Comparison of ENCODE assay signal across 31 cellular contexts in genomic region chr11:65045728-65046127, GRCh38.
"Had no signal": no experiment of that assay in that cellular context is flagged by ENCODE, and none has a peak within 500 bp of the region (broad histone marks: within the 10 kb centered on the region; RNA-seq: fewer than 3 reads in every experiment).

No MANE protein-coding gene starts in this region.

- H3K4me1 ChIP-seq: foreskin keratinocyte had no signal

- ATAC-seq: foreskin keratinocyte; gastroesophageal sphincter; heart left ventricle; left cardiac atrium; left lung; naive thymus-derived CD8-positive, alpha-beta T cell; psoas muscle; right cardiac atrium; stimulated activated effector memory CD8-positive, alpha-beta T cell treated with anti-CD3 and anti-CD28 coated beads, Interleukin-12 subunit alpha, Interleukin-12 subunit beta, amount 100 ng/mL, for 72 hours had no signal

- H3K9me3 Mint-ChIP-seq: dendritic cell treated with granulocyte-macrophage colony-stimulating factor and Interleukin-4, amounts not matched to agents 40 ng/mL and 50 ng/mL, for 4 days; naive thymus-derived CD8-positive, alpha-beta T cell; nephron progenitor cell; stimulated activated effector memory CD8-positive, alpha-beta T cell treated with anti-CD3 and anti-CD28 coated beads, Interleukin-12 subunit alpha, Interleukin-12 subunit beta, amount 100 ng/mL, for 72 hours had no signal

- H3K4me3 Mint-ChIP-seq: dendritic cell treated with granulocyte-macrophage colony-stimulating factor and Interleukin-4, amounts not matched to agents 40 ng/mL and 50 ng/mL, for 4 days; nephron progenitor cell had no signal

- H3K27ac ChIP-seq: colonic mucosa, esophagus muscularis mucosa, foreskin keratinocyte, gastroesophageal sphincter, heart left ventricle, left lung, ovary, psoas muscle, sigmoid colon, stomach, thoracic aorta, tibial nerve, upper lobe of left lung had no signal

- H3K27me3 Mint-ChIP-seq: naive thymus-derived CD8-positive, alpha-beta T cell had no signal

- DNase-seq: colonic mucosa; effector CD8-positive, alpha-beta T cell; foreskin keratinocyte; heart left ventricle; hippocampal formation; left cardiac atrium; mesendoderm; midbrain; naive thymus-derived CD8-positive, alpha-beta T cell; nephron progenitor cell; nucleus accumbens; ovary; posterior cingulate gyrus; psoas muscle; sigmoid colon; stimulated activated CD4-positive, alpha-beta T cell treated with anti-CD3 and anti-CD28 coated beads, Interleukin-2, amount 100 ng/mL, for 24 hours; stimulated activated CD4-positive, alpha-beta T cell treated with anti-CD3 and anti-CD28 coated beads, Interleukin-4, amount 100 ng/mL, for 24 hours; stimulated activated naive CD4-positive, alpha-beta T cell treated with Interleukin-2 at 50 U/mL for 16 hours; stomach; upper lobe of left lung had no signal

- FAIRE-seq: endothelial cell of umbilical vein, islet of Langerhans, urothelium cell line had no signal

- H3K4me3 ChIP-seq: colonic mucosa, esophagus muscularis mucosa, gastroesophageal sphincter, heart left ventricle, left lung, ovary, psoas muscle, sigmoid colon, stomach, thoracic aorta, tibial nerve, upper lobe of left lung had no signal

- H3K27ac Mint-ChIP-seq: dendritic cell treated with granulocyte-macrophage colony-stimulating factor and Interleukin-4, amounts not matched to agents 40 ng/mL and 50 ng/mL, for 4 days; nephron progenitor cell; stimulated activated effector memory CD8-positive, alpha-beta T cell treated with anti-CD3 and anti-CD28 coated beads, Interleukin-12 subunit alpha, Interleukin-12 subunit beta, amount 100 ng/mL, for 72 hours had no signal

- H3K27me3 ChIP-seq: colonic mucosa, esophagus muscularis mucosa, foreskin keratinocyte, gastroesophageal sphincter, heart left ventricle, left lung, ovary, sigmoid colon, stomach, tibial nerve, upper lobe of left lung had no signal

- H3K36me3 ChIP-seq: colonic mucosa, ovary, thoracic aorta had no signal

- H3K9me3 ChIP-seq: colonic mucosa, esophagus muscularis mucosa, gastroesophageal sphincter, heart left ventricle, left lung, ovary, psoas muscle, sigmoid colon, stomach, thoracic aorta, tibial nerve, upper lobe of left lung had no signal
